Comparison of ENCODE assay signal across 27 cellular contexts in the genomic region with DNA sequence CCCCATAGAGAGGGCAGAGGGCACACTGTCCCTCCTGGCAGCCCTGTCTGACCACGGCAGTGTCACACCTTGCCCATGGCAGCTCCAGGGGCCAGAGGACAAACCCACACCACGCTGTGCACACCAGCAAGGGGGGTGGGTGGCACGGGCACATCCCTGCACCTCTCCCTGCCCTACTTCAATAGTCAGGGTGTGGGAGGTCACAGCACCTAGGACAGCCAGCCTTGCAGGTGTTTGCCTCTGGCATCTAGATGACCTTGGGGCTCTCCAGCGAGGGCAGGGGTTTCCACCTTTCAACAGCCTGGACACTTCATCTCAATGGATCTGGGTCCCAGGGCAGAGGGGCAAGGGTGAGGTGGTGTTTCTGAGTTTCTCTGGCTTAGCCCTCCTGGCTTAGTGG.
DNase-seq lines count a peak whose midpoint lies in the region; ATAC-seq, FAIRE-seq and TF ChIP-seq lines count a peak whose summit lies in the region.
"Had no signal": no experiment of that assay in that cellular context is flagged by ENCODE, and none has a peak within 500 bp of the region (broad histone marks: within the 10 kb centered on the region; RNA-seq: fewer than 3 reads in every experiment).

No MANE protein-coding gene starts in this region.

- no peak for ATAC-seq in T-cell (replicated peaks in 1 of 4)
- ATAC-seq in naive B cell (ENCODE audit: low read depth in 2 of 2), result no peak
- ATAC-seq in stimulated activated naive B cell treated with anti-CD40 and anti-IgM and Interleukin-4, amounts not matched to agents 10 μg/mL and 1 μg/mL and 100 μg/mL, for 72 hours (replicated peaks), result no peak
- ATAC-seq in GM19397 (IDR thresholded peaks at IDR 0.05; ENCODE audit: unreplicated experiment), result no peak
- ATAC-seq in HG02852 (IDR thresholded peaks at IDR 0.05; ENCODE audit: unreplicated experiment), result no peak
- ATAC-seq: activated T-helper 17 cell treated with anti-CD3 and anti-CD28 coated beads, Interleukin-2, amount 50 U/mL, for 72 hours; left colon; right lobe of liver had no signal

- H3K27ac Mint-ChIP-seq in T-cell (peak overlapping the region; percentile 46 to 64), naive B cell (peak overlapping the region in 5 of 6 donors; percentile 42 to 96 (median 77))
- H3K27ac Mint-ChIP-seq in stimulated activated naive B cell treated with anti-CD40 and anti-IgM and Interleukin-4, amounts not matched to agents 10 μg/mL and 1 μg/mL and 100 μg/mL, for 72 hours, result peak overlapping the region; percentile 42
- H3K27ac Mint-ChIP-seq: progenitor cell of endocrine pancreas had no signal

- peak; percentile 16 for DNase-seq in activated T-cell treated with anti-CD3 and anti-CD28 coated beads, Interleukin-2, amount 50 U/mL, for 1 hour
- DNase-seq in activated T-cell treated with anti-CD3 and anti-CD28 coated beads for 4 hours (no peak), T-cell (no peak), naive B cell (no peak), GM12891 (ENCODE audit: insufficient read length, low spot score) (no peak)
- no peak for DNase-seq in stimulated activated naive B cell treated with anti-CD40 and anti-IgM and Interleukin-4, amounts not matched to agents 10 μg/mL and 1 μg/mL and 100 μg/mL, for 72 hours
- DNase-seq: activated CD4-positive, alpha-beta T cell treated with anti-CD3 and anti-CD28 coated beads, Interleukin-2, amount 50 U/mL, for 1 hour; activated CD4-positive, CD25-positive, alpha-beta regulatory T cell; colonic mucosa; effector memory CD4-positive, alpha-beta T cell; EL; hypothalamus; KG1; NCI-H2029 treated with DMSO at 0.1 percent for 48 hours; NCI-H526; stimulated activated CD4-positive, alpha-beta T cell treated with anti-CD3 and anti-CD28 coated beads, Interleukin-4, amount 100 ng/mL, for 24 hours; substantia nigra; trophoblast cell had no signal

- POLR2A ChIA-PET in T-cell (lab: Charles Lee), result no interaction called here

- H3K4me1 Mint-ChIP-seq in T-cell, result peaks cover 35 to 46% (median 37%) of the 10 kb centered on the region in 3 donors
- H3K4me1 Mint-ChIP-seq in naive B cell, result peaks cover 44 to 63% (median 48%) of the 10 kb centered on the region in 3 donors
- H3K4me1 Mint-ChIP-seq in stimulated activated naive B cell treated with anti-CD40 and anti-IgM and Interleukin-4, amounts not matched to agents 10 μg/mL and 1 μg/mL and 100 μg/mL, for 72 hours, result peaks cover 46 to 68% of the 10 kb centered on the region in 2 donors

- H3K9me3 Mint-ChIP-seq in T-cell (no peaks in the 10 kb centered on the region), naive B cell (peaks cover 0 to 5% (median 0%) of the 10 kb centered on the region in 7 donors)
- H3K9me3 Mint-ChIP-seq in stimulated activated naive B cell treated with anti-CD40 and anti-IgM and Interleukin-4, amounts not matched to agents 10 μg/mL and 1 μg/mL and 100 μg/mL, for 72 hours, result peaks cover 4 to 11% of the 10 kb centered on the region in 2 donors
- H3K9me3 Mint-ChIP-seq: activated T-helper 17 cell treated with anti-CD3 and anti-CD28 coated beads, Interleukin-2, amount 50 U/mL, for 72 hours had no signal

- CTCF ChIA-PET in T-cell (lab: Charles Lee), result interaction anchor here in 1 of 2 donors (0.6 kb wide), 1 partner anchor 268 kb away, joined by 3 read pairs; no protein-coding TSS in a partner anchor

- FAIRE-seq in GM12891 (lab: Jason Lieb, UNC), result no peak
- FAIRE-seq: astrocyte, GM18507 had no signal

- TF ChIP-seq POLR2A in GM12891 (IDR thresholded peaks at IDR 0.05; ENCODE audit: low read depth, low read length), result no peak

- H3K4me3 Mint-ChIP-seq in T-cell, result no peak overlapping the region
- no peak overlapping the region for H3K4me3 Mint-ChIP-seq in naive B cell
- H3K4me3 Mint-ChIP-seq in stimulated activated naive B cell treated with anti-CD40 and anti-IgM and Interleukin-4, amounts not matched to agents 10 μg/mL and 1 μg/mL and 100 μg/mL, for 72 hours, result no peak overlapping the region
- H3K4me3 Mint-ChIP-seq: activated naive CD8-positive, alpha-beta T cell; activated T-helper 17 cell treated with anti-CD3 and anti-CD28 coated beads, Interleukin-2, amount 50 U/mL, for 72 hours had no signal

- H3K36me3 Mint-ChIP-seq in T-cell, result peaks cover 58% of the 10 kb centered on the region
- peaks cover 14 to 38% of the 10 kb centered on the region in 2 donors for H3K36me3 Mint-ChIP-seq in naive B cell
- peaks cover 53 to 66% of the 10 kb centered on the region in 2 donors for H3K36me3 Mint-ChIP-seq in stimulated activated naive B cell treated with anti-CD40 and anti-IgM and Interleukin-4, amounts not matched to agents 10 μg/mL and 1 μg/mL and 100 μg/mL, for 72 hours

- H3K27me3 Mint-ChIP-seq in T-cell, result no peaks in the 10 kb centered on the region
- H3K27me3 Mint-ChIP-seq in naive B cell, result no peaks in the 10 kb centered on the region
- H3K27me3 Mint-ChIP-seq in stimulated activated naive B cell treated with anti-CD40 and anti-IgM and Interleukin-4, amounts not matched to agents 10 μg/mL and 1 μg/mL and 100 μg/mL, for 72 hours, result no peaks in the 10 kb centered on the region
- H3K27me3 Mint-ChIP-seq: activated naive CD8-positive, alpha-beta T cell; activated T-helper 17 cell treated with anti-CD3 and anti-CD28 coated beads, Interleukin-2, amount 50 U/mL, for 72 hours; progenitor cell of endocrine pancreas had no signal

TF ChIP-seq in GM12891, 5 proteins besides CTCF, POLR2A, EP300 and RAD21:
- TF ChIP-seq POU2F2 (IDR thresholded peaks at IDR 0.05; ENCODE audit: low read depth, low read length), result no peak
- TF ChIP-seq TAF1 (IDR thresholded peaks at IDR 0.05; ENCODE audit: low read depth, low read length), result no peak
- TF ChIP-seq PAX5 (IDR thresholded peaks at IDR 0.05; ENCODE audit: insufficient read depth, low read length, severe bottlenecking), result no peak
- TF ChIP-seq SPI1 (IDR thresholded peaks at IDR 0.05; ENCODE audit: low read depth, low read length), result no peak
- no peak for TF ChIP-seq POLR2AphosphoS5 (IDR thresholded peaks at IDR 0.05; ENCODE audit: low read depth, low read length)
